12 cellular contexts compared by ENCODE assay signal in the genomic region with DNA sequence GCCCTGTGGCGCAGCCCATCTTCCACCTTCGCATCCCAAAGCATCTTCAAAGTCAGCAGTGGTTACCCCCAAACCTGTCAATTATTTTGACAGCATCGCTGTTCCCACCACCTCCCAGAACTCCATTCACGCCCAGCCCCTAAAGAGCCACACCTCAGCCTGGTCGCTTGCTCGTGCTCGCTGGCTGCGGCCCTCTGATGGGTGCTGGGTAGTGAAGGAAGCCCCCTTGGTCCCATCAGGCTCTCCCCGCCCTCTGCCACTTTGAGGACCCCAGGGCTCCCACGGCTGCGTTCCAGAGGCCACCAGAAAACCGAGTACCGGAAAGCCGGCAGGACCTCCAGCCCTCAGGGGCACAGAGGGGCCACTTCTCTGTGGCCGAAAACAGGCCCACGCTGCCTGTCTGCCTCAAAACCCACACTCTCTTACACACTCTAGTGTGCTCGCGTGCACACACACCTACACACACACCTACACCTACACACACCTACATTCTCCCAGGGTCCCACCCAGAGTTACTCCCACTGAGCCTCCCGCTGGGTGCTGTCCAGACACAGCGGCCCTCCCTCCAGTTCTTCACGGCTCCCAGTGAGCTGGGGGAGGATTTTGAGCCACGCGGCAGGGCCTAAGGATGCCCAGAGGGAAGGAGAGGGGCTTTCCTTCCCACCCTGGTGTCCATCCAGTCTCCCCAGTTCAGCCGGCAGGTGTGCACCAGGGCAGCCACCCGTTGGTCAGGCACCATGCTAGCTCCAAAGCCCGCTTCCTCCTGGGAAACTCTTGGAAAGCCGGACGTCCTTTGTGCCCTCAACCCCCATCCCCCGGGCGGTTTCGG. TPM values are rescaled to one million over a fixed set of nuclear protein-coding genes. Genes with fewer than 3 reads are reported as not detected.
DNase-seq lines count a peak whose midpoint lies in the region; ATAC-seq, FAIRE-seq and TF ChIP-seq lines count a peak whose summit lies in the region.
"Had no signal": no experiment of that assay in that cellular context is flagged by ENCODE, and none has a peak within 500 bp of the region (broad histone marks: within the 10 kb centered on the region; RNA-seq: fewer than 3 reads in every experiment).

No MANE protein-coding gene starts in this region.

- no peaks in the 10 kb centered on the region for H3K36me3 ChIP-seq in OCI-LY3 (replicated peaks; ENCODE audit: low read depth, low read length)
- no peaks in the 10 kb centered on the region for H3K36me3 ChIP-seq in endothelial cell of umbilical vein (ENCODE audit: control insufficient read depth in 2 of 2, extremely low read depth in 1 of 2, insufficient read depth in 2 of 2, low read length in 2 of 2)

- no peak for TF ChIP-seq CTCF in GM10266 (IDR thresholded peaks at IDR 0.05; ENCODE audit: control insufficient read depth, insufficient read depth, low read depth, missing control alignments)
- TF ChIP-seq CTCF in OCI-LY3 (IDR thresholded peaks at IDR 0.05; ENCODE audit: low read depth, low read length), result no peak
- no peak for TF ChIP-seq CTCF in endothelial cell of umbilical vein (IDR thresholded peaks at IDR 0.05; ENCODE audit: extremely low read depth in 1 of 2, insufficient read depth in 1 of 2, low read depth in 1 of 2, low read length in 2 of 2)

- H3K4me1 ChIP-seq in OCI-LY3 (ENCODE audit: low read length), result no peaks in the 10 kb centered on the region
- no peaks in the 10 kb centered on the region for H3K4me1 ChIP-seq in endothelial cell of umbilical vein (ENCODE audit: control insufficient read depth, extremely low read depth, insufficient read depth, low read length)

- ATAC-seq in sciatic nerve (peak; percentile 13), GM21723 (IDR thresholded peaks at IDR 0.05; ENCODE audit: unreplicated experiment) (no peak), HG03025 (IDR thresholded peaks at IDR 0.05; ENCODE audit: low FRiP score, unreplicated experiment) (no peak), HG02759 (IDR thresholded peaks at IDR 0.05; ENCODE audit: unreplicated experiment) (no peak)

- peak overlapping the region; percentile 71 for H3K4me3 ChIP-seq in OCI-LY3 (ENCODE audit: low read length)
- H3K4me3 ChIP-seq in endothelial cell of umbilical vein (replicated peaks in 1 of 3; ENCODE audit: insufficient read depth in 1 of 3, low read depth in 1 of 3, low read length in 3 of 3), result no peak overlapping the region

- no peaks in the 10 kb centered on the region for H3K79me2 ChIP-seq in OCI-LY3 (ENCODE audit: low read length)
- H3K79me2 ChIP-seq in endothelial cell of umbilical vein (ENCODE audit: control insufficient read depth, insufficient read depth, low read length), result no peaks in the 10 kb centered on the region

- FAIRE-seq in endothelial cell of umbilical vein (lab: Jason Lieb, UNC), result no peak

- H3K9ac ChIP-seq in OCI-LY3 (ENCODE audit: low read length) (peak overlapping the region; percentile 40; the same call in 1 of the 2 replicates), endothelial cell of umbilical vein (replicated peaks; ENCODE audit: extremely low read depth, insufficient read depth, low read length) (no peak overlapping the region)

- H4K20me1 ChIP-seq in OCI-LY3 (ENCODE audit: insufficient read depth, low read length) (no peaks in the 10 kb centered on the region), endothelial cell of umbilical vein (replicated peaks; ENCODE audit: control insufficient read depth, extremely low read depth, insufficient read depth, low read length) (no peaks in the 10 kb centered on the region)

- peak; percentile 51 for DNase-seq in GM10266 (ENCODE audit: extremely low spot score)
- no peak for DNase-seq in endothelial cell of umbilical vein (ENCODE audit: low read depth, low spot score)
- DNase-seq in sciatic nerve (ENCODE audit: low spot score), result no peak
- DNase-seq in OCI-M2 (lab: John Stamatoyannopoulos, UW; ENCODE audit: unreplicated experiment), result no peak
- DNase-seq: GF-D8, NCI-H2029 had no signal

- POLR2A ChIA-PET in endothelial cell of umbilical vein (lab: Charles Lee), result no interaction called here

- intact Hi-C loops in endothelial cell of umbilical vein (cut with micrococcal nuclease), result loop anchor here (2.0 kb wide), 1 partner anchor 1061 kb away; no protein-coding TSS in a partner anchor
- intact Hi-C loops in sciatic nerve (cut with DNase I), result no loop called here

- dilution Hi-C loops in endothelial cell of umbilical vein (cut with MboI; ENCODE audit: extremely low pct_ligation_motif_present, low sequenced_read_pairs), result no loop called here

- TF ChIP-seq POLR2A in endothelial cell of umbilical vein (IDR thresholded peaks at IDR 0.05; ENCODE audit: low read depth, low read length), result no peak

- H3K9me3 ChIP-seq in OCI-LY3 (ENCODE audit: insufficient read depth, low read length), result no peaks in the 10 kb centered on the region
- no peaks in the 10 kb centered on the region for H3K9me3 ChIP-seq in endothelial cell of umbilical vein (replicated peaks; ENCODE audit: control insufficient read depth, insufficient read depth, low read length)

- no TSS peak for BruUV-seq in endothelial cell of umbilical vein (replicated peaks; lab: Mats Ljungman, UMichigan)

- H3K4me2 ChIP-seq in OCI-LY3 (ENCODE audit: low read length) (peak overlapping the region; percentile 64), endothelial cell of umbilical vein (ENCODE audit: insufficient read depth, low read length) (no peak overlapping the region)

- CTCF ChIA-PET in endothelial cell of umbilical vein (lab: Charles Lee), result interaction anchor here (0.6 to 1.3 kb wide), 3 partner anchors 189 to 1561 kb away, joined by 3 to 4 read pairs (median 3); no protein-coding TSS in a partner anchor

- H3K27ac ChIP-seq in OCI-LY3 (ENCODE audit: low read length), result no peak overlapping the region
- no peak overlapping the region for H3K27ac ChIP-seq in endothelial cell of umbilical vein (ENCODE audit: insufficient read depth, low read depth, low read length)
- H3K27ac ChIP-seq: epithelial cell of prostate had no signal

- H3K27me3 ChIP-seq in OCI-LY3 (ENCODE audit: low read depth, low read length) (no peaks in the 10 kb centered on the region), endothelial cell of umbilical vein (ENCODE audit: control insufficient read depth in 2 of 2, insufficient read depth in 2 of 2, low read length in 2 of 2) (peaks cover 42 to 61% of the 10 kb centered on the region in 2 experiments)

- no peaks in the 10 kb centered on the region for H3K9me1 ChIP-seq in endothelial cell of umbilical vein (replicated peaks; ENCODE audit: control insufficient read depth, extremely low read depth, insufficient read depth, low read length)

- H2AFZ ChIP-seq in OCI-LY3 (ENCODE audit: low read depth, low read length), result peak overlapping the region; percentile 59; the same call in 1 of the 2 replicates
- H2AFZ ChIP-seq in endothelial cell of umbilical vein (ENCODE audit: low read depth, low read length), result peak overlapping the region; percentile 13

TF ChIP-seq in endothelial cell of umbilical vein, 7 proteins besides CTCF, POLR2A, EP300 and RAD21:
- TF ChIP-seq JUN (IDR thresholded peaks at IDR 0.05; ENCODE audit: borderline replicate concordance, insufficient read depth, insufficient read length, low read depth) (no peak), FOS (IDR thresholded peaks at IDR 0.05; ENCODE audit: borderline replicate concordance, insufficient read depth, low read length) (no peak), EZH2 (IDR thresholded peaks at IDR 0.05; ENCODE audit: borderline replicate concordance, low read depth, low read length, severe bottlenecking) (no peak), MYC (IDR thresholded peaks at IDR 0.05; ENCODE audit: low read depth, low read length) (no peak), GATA2 (IDR thresholded peaks at IDR 0.05; ENCODE audit: insufficient read depth, insufficient read length, low read depth, low read length) (no peak), POLR2AphosphoS5 (IDR thresholded peaks at IDR 0.05; ENCODE audit: insufficient read depth, low read depth, low read length) (no peak)
- TF ChIP-seq, protein P1, sequence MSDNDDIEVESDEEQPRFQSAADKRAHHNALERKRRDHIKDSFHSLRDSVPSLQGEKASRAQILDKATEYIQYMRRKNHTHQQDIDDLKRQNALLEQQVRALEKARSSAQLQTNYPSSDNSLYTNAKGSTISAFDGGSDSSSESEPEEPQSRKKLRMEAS (IDR thresholded peaks at IDR 0.05; ENCODE audit: insufficient read depth, insufficient read length), result no peak

RNA-seq across cellular contexts. Expression of gene VSTM2B, which starts 1.9 kb away (rescaled TPM):
- total RNA-seq in endothelial cell of umbilical vein (not detected in 2 replicates), sciatic nerve (not detected)
- polyA plus RNA-seq in endothelial cell of umbilical vein, result not detected in 2 replicates
- not detected in 2 replicates for polyA plus RNA-seq in endothelial cell of umbilical vein (2011; cell fraction: cytosol; rRNA removed)
- not detected in 2 replicates for polyA plus RNA-seq in endothelial cell of umbilical vein (2011; cell fraction: nucleus; rRNA removed)
- not detected in 2 replicates for polyA plus RNA-seq in endothelial cell of umbilical vein (2012)
- polyA minus RNA-seq in endothelial cell of umbilical vein, result not detected in 2 replicates
- not detected for polyA minus RNA-seq in endothelial cell of umbilical vein (2011; cell fraction: cytosol; rRNA and poly(A)+ RNA removed)
- polyA minus RNA-seq in endothelial cell of umbilical vein (2011; cell fraction: nucleus; rRNA and poly(A)+ RNA removed), result not detected in 2 replicates
- total RNA-seq: lung microvascular endothelial cell had no signal
